Comparison of ENCODE assay signal across 1 cellular context in the genomic region with DNA sequence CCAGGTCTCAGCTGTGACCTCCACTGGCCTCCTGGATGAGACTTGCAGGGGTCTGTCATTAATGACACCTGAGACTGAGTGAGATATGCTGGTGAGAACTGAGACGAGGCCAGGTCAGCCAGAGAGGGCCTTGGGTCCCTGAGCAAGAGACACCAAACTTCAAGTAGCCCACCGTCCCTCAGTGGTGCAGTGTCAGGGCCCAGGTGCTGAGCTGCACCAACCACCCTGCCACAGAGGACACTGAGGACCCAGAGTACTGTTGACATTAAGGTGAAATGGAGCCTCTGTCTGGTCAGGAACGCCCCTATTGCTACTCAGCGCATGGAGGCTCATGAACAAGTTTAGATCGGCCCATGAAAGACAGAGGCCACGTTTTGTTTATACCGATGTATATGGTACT.
TF ChIP-seq lines count a peak whose summit lies in the region.

No MANE protein-coding gene starts in this region.

TF ChIP-seq in GM23338, 12 proteins besides CTCF, POLR2A, EP300 and RAD21 (continued from another document):
- TF ChIP-seq, protein P1, sequence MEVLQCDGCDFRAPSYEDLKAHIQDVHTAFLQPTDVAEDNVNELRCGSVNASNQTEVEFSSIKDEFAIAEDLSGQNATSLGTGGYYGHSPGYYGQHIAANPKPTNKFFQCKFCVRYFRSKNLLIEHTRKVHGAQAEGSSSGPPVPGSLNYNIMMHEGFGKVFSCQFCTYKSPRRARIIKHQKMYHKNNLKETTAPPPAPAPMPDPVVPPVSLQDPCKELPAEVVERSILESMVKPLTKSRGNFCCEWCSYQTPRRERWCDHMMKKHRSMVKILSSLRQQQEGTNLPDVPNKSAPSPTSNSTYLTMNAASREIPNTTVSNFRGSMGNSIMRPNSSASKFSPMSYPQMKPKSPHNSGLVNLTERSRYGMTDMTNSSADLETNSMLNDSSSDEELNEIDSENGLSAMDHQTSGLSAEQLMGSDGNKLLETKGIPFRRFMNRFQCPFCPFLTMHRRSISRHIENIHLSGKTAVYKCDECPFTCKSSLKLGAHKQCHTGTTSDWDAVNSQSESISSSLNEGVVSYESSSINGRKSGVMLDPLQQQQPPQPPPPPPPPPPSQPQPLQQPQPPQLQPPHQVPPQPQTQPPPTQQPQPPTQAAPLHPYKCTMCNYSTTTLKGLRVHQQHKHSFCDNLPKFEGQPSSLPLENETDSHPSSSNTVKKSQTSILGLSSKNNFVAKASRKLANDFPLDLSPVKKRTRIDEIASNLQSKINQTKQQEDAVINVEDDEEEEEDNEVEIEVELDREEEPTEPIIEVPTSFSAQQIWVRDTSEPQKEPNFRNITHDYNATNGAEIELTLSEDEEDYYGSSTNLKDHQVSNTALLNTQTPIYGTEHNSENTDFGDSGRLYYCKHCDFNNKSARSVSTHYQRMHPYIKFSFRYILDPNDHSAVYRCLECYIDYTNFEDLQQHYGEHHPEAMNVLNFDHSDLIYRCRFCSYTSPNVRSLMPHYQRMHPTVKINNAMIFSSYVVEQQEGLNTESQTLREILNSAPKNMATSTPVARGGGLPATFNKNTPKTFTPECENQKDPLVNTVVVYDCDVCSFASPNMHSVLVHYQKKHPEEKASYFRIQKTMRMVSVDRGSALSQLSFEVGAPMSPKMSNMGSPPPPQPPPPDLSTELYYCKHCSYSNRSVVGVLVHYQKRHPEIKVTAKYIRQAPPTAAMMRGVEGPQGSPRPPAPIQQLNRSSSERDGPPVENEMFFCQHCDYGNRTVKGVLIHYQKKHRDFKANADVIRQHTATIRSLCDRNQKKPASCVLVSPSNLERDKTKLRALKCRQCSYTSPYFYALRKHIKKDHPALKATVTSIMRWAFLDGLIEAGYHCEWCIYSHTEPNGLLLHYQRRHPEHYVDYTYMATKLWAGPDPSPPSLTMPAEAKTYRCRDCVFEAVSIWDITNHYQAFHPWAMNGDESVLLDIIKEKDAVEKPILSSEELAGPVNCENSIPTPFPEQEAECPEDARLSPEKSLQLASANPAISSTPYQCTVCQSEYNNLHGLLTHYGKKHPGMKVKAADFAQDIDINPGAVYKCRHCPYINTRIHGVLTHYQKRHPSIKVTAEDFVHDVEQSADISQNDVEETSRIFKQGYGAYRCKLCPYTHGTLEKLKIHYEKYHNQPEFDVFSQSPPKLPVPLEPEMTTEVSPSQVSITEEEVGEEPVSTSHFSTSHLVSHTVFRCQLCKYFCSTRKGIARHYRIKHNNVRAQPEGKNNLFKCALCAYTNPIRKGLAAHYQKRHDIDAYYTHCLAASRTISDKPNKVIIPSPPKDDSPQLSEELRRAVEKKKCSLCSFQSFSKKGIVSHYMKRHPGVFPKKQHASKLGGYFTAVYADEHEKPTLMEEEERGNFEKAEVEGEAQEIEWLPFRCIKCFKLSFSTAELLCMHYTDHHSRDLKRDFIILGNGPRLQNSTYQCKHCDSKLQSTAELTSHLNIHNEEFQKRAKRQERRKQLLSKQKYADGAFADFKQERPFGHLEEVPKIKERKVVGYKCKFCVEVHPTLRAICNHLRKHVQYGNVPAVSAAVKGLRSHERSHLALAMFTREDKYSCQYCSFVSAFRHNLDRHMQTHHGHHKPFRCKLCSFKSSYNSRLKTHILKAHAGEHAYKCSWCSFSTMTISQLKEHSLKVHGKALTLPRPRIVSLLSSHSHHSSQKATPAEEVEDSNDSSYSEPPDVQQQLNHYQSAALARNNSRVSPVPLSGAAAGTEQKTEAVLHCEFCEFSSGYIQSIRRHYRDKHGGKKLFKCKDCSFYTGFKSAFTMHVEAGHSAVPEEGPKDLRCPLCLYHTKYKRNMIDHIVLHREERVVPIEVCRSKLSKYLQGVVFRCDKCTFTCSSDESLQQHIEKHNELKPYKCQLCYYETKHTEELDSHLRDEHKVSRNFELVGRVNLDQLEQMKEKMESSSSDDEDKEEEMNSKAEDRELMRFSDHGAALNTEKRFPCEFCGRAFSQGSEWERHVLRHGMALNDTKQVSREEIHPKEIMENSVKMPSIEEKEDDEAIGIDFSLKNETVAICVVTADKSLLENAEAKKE (CRISPR knock-in tag; IDR thresholded peaks at IDR 0.05) = no peak
- TF ChIP-seq, protein P2, sequence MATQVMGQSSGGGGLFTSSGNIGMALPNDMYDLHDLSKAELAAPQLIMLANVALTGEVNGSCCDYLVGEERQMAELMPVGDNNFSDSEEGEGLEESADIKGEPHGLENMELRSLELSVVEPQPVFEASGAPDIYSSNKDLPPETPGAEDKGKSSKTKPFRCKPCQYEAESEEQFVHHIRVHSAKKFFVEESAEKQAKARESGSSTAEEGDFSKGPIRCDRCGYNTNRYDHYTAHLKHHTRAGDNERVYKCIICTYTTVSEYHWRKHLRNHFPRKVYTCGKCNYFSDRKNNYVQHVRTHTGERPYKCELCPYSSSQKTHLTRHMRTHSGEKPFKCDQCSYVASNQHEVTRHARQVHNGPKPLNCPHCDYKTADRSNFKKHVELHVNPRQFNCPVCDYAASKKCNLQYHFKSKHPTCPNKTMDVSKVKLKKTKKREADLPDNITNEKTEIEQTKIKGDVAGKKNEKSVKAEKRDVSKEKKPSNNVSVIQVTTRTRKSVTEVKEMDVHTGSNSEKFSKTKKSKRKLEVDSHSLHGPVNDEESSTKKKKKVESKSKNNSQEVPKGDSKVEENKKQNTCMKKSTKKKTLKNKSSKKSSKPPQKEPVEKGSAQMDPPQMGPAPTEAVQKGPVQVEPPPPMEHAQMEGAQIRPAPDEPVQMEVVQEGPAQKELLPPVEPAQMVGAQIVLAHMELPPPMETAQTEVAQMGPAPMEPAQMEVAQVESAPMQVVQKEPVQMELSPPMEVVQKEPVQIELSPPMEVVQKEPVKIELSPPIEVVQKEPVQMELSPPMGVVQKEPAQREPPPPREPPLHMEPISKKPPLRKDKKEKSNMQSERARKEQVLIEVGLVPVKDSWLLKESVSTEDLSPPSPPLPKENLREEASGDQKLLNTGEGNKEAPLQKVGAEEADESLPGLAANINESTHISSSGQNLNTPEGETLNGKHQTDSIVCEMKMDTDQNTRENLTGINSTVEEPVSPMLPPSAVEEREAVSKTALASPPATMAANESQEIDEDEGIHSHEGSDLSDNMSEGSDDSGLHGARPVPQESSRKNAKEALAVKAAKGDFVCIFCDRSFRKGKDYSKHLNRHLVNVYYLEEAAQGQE (IDR thresholded peaks at IDR 0.05; ENCODE audit: unreplicated experiment) = no peak
- TF ChIP-seq STAT1 (IDR thresholded peaks at IDR 0.05; ENCODE audit: unreplicated experiment) (no peak), ZNF114 (CRISPR knock-in tag; IDR thresholded peaks at IDR 0.05) (no peak), CREB1 (CRISPR knock-in tag; IDR thresholded peaks at IDR 0.05; ENCODE audit: low read depth) (no peak), NANOG (IDR thresholded peaks at IDR 0.05; ENCODE audit: borderline replicate concordance) (no peak), JUNB (IDR thresholded peaks at IDR 0.05; ENCODE audit: unreplicated experiment) (no peak)
